Comparison of ENCODE assay signal across 8 cellular contexts in the genomic region with DNA sequence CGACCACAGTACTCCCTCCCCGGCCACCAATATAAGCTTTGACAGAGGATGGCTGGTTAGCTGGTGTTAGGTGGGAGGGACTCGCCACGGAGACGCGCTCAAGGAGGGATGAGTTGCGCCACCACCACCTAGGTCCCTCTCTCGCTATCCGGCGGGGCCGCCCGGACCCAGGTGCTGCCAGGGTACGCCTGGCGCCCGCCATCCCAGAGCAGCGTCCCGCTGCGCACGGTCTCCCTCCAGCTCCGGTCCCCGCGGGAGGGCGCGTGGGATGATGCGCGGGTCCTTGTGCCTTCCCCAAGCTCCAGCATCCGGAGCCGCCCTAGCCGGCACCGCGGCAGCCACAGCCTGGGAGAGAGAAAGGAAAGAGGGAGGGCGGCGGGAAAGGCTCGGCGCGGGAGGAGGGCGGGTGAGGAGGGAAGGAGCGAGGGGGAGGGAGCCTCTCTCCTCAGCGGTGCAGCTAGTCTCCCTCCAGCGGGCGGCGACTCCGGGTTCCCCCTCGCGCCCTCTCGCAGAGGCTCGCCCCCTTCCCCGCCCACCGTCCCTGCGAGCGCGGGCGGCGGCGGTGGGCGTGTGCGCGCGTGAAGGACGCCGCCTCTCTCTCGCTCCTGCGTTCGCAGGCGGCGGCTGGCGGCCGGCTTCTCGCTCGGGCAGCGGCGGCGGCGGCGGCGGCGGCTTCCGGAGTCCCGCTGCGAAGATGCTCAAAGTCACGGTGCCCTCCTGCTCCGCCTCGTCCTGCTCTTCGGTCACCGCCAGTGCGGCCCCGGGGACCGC. TPM values are rescaled to one million over a fixed set of nuclear protein-coding genes. Genes with fewer than 3 reads are reported as not detected.
A peak's percentile ranks its signal among the peaks of the same experiment; 100 is the strongest.
DNase-seq lines count a peak whose midpoint lies in the region; ATAC-seq and TF ChIP-seq lines count a peak whose summit lies in the region.

Gene CAMK4 (plus strand): TSS at position 595 of the 771 bp plus-strand sequence. CDS start 100 bp downstream, at position 695.

- peaks cover 0 to 27% of the 10 kb centered on the region in 2 donors for H3K27me3 ChIP-seq in breast epithelium

- H3K9me3 Mint-ChIP-seq in immature natural killer cell: no peaks in the 10 kb centered on the region

- H3K4me1 Mint-ChIP-seq in immature natural killer cell: peaks cover 14 to 21% of the 10 kb centered on the region in 2 donors

- H3K27me3 Mint-ChIP-seq in immature natural killer cell (ENCODE audit: low read depth in 3 of 3): peaks cover 11 to 13% (median 13%) of the 10 kb centered on the region in 3 donors

- peak within 1 kb of the TSS; percentile 67 to 86 (median 79) for H3K4me3 Mint-ChIP-seq in immature natural killer cell

- no peaks in the 10 kb centered on the region for H3K4me1 ChIP-seq in breast epithelium

- H3K9me3 ChIP-seq in breast epithelium: no peaks in the 10 kb centered on the region

- ATAC-seq in GM18499 (IDR thresholded peaks at IDR 0.05; ENCODE audit: insufficient read depth, unreplicated experiment): peak; percentile 43
- peak; percentile 78 for ATAC-seq in HG02642 (IDR thresholded peaks at IDR 0.05; ENCODE audit: poor library complexity, unreplicated experiment)

- H3K36me3 ChIP-seq in breast epithelium: no peaks in the 10 kb centered on the region

- no peak for TF ChIP-seq CTCF in breast epithelium (IDR thresholded peaks at IDR 0.05)

- no peak for TF ChIP-seq POLR2A in breast epithelium (IDR thresholded peaks at IDR 0.05)

- no peak within 1 kb of the TSS for H3K27ac Mint-ChIP-seq in immature natural killer cell

- no peak within 1 kb of the TSS for H3K27ac ChIP-seq in breast epithelium

- H3K4me3 ChIP-seq in breast epithelium: peak within 1 kb of the TSS; percentile 48 to 81 (median 60)

- H3K36me3 Mint-ChIP-seq in immature natural killer cell: no peaks in the 10 kb centered on the region

- intact Hi-C loops in breast epithelium (cut with DNase I; ENCODE audit: low total_unique reads): loop anchor here (5.0 kb wide), 1 partner anchor 778 kb away; no protein-coding TSS in a partner anchor

- DNase-seq in NCI-H146 (lab: John Stamatoyannopoulos, UW) (peak; percentile 88), UCSD-AML1 (lab: John Stamatoyannopoulos, UW; ENCODE audit: unreplicated experiment) (peak; percentile 13), breast epithelium (ENCODE audit: low spot score in 2 of 2) (peak; percentile 19 to 51), immature natural killer cell (peak; percentile 39 to 61 (median 42)), GF-D8 (lab: John Stamatoyannopoulos, UW) (no peak)
- peak; percentile 56 for DNase-seq in stimulated activated CD4-positive, alpha-beta T cell treated with anti-CD3 and anti-CD28 coated beads, Interleukin-12 subunit alpha, Interleukin-12 subunit beta, amount 100 ng/mL, for 4 hours

RNA-seq across cellular contexts. Expression of gene CAMK4, which starts in this region (rescaled TPM):
- 1 to 10 TPM in 2 of 3 donors, under 1 TPM in 1; 0.98 to 1.5 (median 1.4) TPM for total RNA-seq in breast epithelium
- 1 to 10 TPM in 2 of 3 donors, under 1 TPM in 1; 0.86 to 4.5 (median 1.8) TPM for polyA plus RNA-seq in immature natural killer cell
